16 cellular contexts compared by ENCODE assay signal in genomic region chr10:94264085-94264484, GRCh38.
"Had no signal": no experiment of that assay in that cellular context is flagged by ENCODE, and none has a peak within 500 bp of the region (broad histone marks: within the 10 kb centered on the region; RNA-seq: fewer than 3 reads in every experiment).

No MANE protein-coding gene starts in this region.

- H3K27me3 ChIP-seq: heart right ventricle, neutrophil, sigmoid colon, stomach, transverse colon had no signal

- H3K27ac ChIP-seq: heart right ventricle, neutrophil, sigmoid colon, stomach, thoracic aorta, transverse colon had no signal

- H3K9me3 ChIP-seq: heart right ventricle, neutrophil, sigmoid colon, stomach, thoracic aorta, transverse colon had no signal

- ATAC-seq: esophagus mucosa; heart right ventricle; naive thymus-derived CD8-positive, alpha-beta T cell had no signal

- H3K4me1 ChIP-seq: sigmoid colon, transverse colon had no signal

- H3K4me3 ChIP-seq: heart right ventricle, sigmoid colon, stomach, thoracic aorta, transverse colon had no signal

- H3K36me3 ChIP-seq: neutrophil had no signal

- DNase-seq: effector memory CD4-positive, alpha-beta T cell; heart right ventricle; hypothalamus; kidney glomerular epithelial cell; naive thymus-derived CD8-positive, alpha-beta T cell; posterior cingulate gyrus; sigmoid colon; small intestine; stimulated activated CD4-positive, alpha-beta T cell treated with anti-CD3 and anti-CD28 coated beads, Interleukin-12 subunit alpha, Interleukin-12 subunit beta, amount 100 ng/mL, for 4 hours; stimulated activated naive CD4-positive, alpha-beta T cell; stomach; substantia nigra; transverse colon had no signal
